Comparison of ENCODE assay signal across 28 cellular contexts in the genomic region with DNA sequence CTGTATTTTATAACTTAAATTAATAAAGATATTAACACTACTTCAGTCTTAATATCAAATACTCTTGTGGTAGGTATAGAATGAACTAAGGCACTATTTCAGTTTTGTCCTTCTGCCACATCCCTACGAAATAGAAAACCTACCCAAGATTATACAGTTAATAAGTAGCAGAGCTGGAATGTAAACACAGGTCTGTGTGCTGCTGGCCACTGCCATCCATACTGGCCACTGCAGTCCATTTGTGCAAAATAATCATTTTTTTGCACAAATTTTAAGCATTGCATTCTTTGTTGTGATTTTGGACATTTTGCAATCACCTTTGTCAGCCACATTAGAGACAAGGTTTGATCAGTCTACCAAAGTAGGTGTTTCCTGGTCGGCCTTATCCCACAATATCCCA.
"Had no signal": no experiment of that assay in that cellular context is flagged by ENCODE, and none has a peak within 500 bp of the region (broad histone marks: within the 10 kb centered on the region; RNA-seq: fewer than 3 reads in every experiment).

No MANE protein-coding gene starts in this region.

- H3K4me1 ChIP-seq: prostate gland had no signal

- H3K27ac ChIP-seq: esophagus squamous epithelium, heart right ventricle, lower lobe of right lung, neutrophil, prostate gland, right atrium auricular region, sigmoid colon, stomach, thyroid gland, vagina had no signal

- H3K36me3 ChIP-seq: esophagus squamous epithelium, heart right ventricle, lower lobe of right lung, neutrophil, prostate gland, right atrium auricular region, sigmoid colon, stomach, thyroid gland, vagina had no signal

- H3K9me3 ChIP-seq: esophagus squamous epithelium, heart right ventricle, lower lobe of right lung, neutrophil, prostate gland, right atrium auricular region, sigmoid colon, stomach, thyroid gland, vagina had no signal

- H3K4me1 Mint-ChIP-seq: immature natural killer cell; natural killer cell; stimulated activated effector memory CD8-positive, alpha-beta T cell treated with anti-CD3 and anti-CD28 coated beads, Interleukin-12 subunit alpha, Interleukin-12 subunit beta, amount 100 ng/mL, for 72 hours had no signal

- H3K27ac Mint-ChIP-seq: effector memory CD8-positive, alpha-beta T cell; immature natural killer cell; natural killer cell; stimulated activated effector memory CD8-positive, alpha-beta T cell treated with anti-CD3 and anti-CD28 coated beads, Interleukin-12 subunit alpha, Interleukin-12 subunit beta, amount 100 ng/mL, for 72 hours had no signal

- H3K4me3 ChIP-seq: esophagus squamous epithelium, heart right ventricle, lower lobe of right lung, prostate gland, right atrium auricular region, sigmoid colon, stomach, thyroid gland, vagina had no signal

- H3K27me3 ChIP-seq: heart right ventricle, neutrophil, right atrium auricular region, sigmoid colon, stomach, thyroid gland, vagina had no signal

- H3K4me3 Mint-ChIP-seq: effector memory CD8-positive, alpha-beta T cell; immature natural killer cell; natural killer cell; neural crest cell; stimulated activated effector memory CD8-positive, alpha-beta T cell treated with anti-CD3 and anti-CD28 coated beads, Interleukin-12 subunit alpha, Interleukin-12 subunit beta, amount 100 ng/mL, for 72 hours had no signal

- H3K36me3 Mint-ChIP-seq: natural killer cell; stimulated activated effector memory CD8-positive, alpha-beta T cell treated with anti-CD3 and anti-CD28 coated beads, Interleukin-12 subunit alpha, Interleukin-12 subunit beta, amount 100 ng/mL, for 72 hours had no signal

- ATAC-seq: effector memory CD8-positive, alpha-beta T cell; heart right ventricle; left colon; left ventricle myocardium superior; lower lobe of right lung; natural killer cell; stimulated activated effector memory CD8-positive, alpha-beta T cell treated with anti-CD3 and anti-CD28 coated beads, Interleukin-12 subunit alpha, Interleukin-12 subunit beta, amount 100 ng/mL, for 72 hours had no signal

- DNase-seq: cortex of kidney; effector memory CD8-positive, alpha-beta T cell; erythroblast; esophagus squamous epithelium; foreskin melanocyte; glutamatergic neuron; heart right ventricle; hypothalamus; immature natural killer cell; islet precursor cell; kidney glomerular epithelial cell; left colon; left ventricle myocardium superior; lower lobe of right lung; natural killer cell; sigmoid colon; stimulated activated CD4-positive, alpha-beta T cell treated with anti-CD3 and anti-CD28 coated beads, Interleukin-2, amount 100 ng/mL, for 24 hours; stimulated activated CD4-positive, alpha-beta T cell treated with anti-CD3 and anti-CD28 coated beads, Interleukin-4, amount 100 ng/mL, for 24 hours; stimulated activated naive CD4-positive, alpha-beta T cell treated with Interleukin-2 at 50 U/mL for 16 hours; stomach; thyroid gland; trophoblast cell had no signal

- H3K9me3 Mint-ChIP-seq: effector memory CD8-positive, alpha-beta T cell; immature natural killer cell; natural killer cell; neural crest cell; stimulated activated effector memory CD8-positive, alpha-beta T cell treated with anti-CD3 and anti-CD28 coated beads, Interleukin-12 subunit alpha, Interleukin-12 subunit beta, amount 100 ng/mL, for 72 hours had no signal
